ENCODE assay signal across 11 cellular contexts in the genomic region with DNA sequence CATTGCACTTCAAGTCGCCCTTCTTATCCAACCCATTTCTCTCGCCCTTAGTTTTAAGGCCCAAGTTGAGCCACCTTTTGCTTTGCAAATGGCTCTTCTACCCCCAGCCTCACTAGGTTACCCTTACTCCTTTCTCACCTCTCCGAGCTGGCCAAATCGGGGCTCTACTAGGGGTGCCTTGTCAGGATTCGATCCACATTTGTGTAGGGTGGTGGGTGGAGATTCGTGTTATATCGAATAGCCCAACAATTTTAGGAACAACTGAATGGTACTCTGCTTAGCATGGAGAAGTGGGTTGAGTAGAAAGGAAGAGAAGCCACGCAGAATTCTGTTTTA. TPM values are rescaled to one million over a fixed set of nuclear protein-coding genes. Genes with fewer than 3 reads are reported as not detected.
DNase-seq lines count a peak whose midpoint lies in the region; ATAC-seq and TF ChIP-seq lines count a peak whose summit lies in the region.
"Had no signal": no experiment of that assay in that cellular context is flagged by ENCODE, and none has a peak within 500 bp of the region (broad histone marks: within the 10 kb centered on the region; RNA-seq: fewer than 3 reads in every experiment).

No MANE protein-coding gene starts in this region.

- H3K79me1 ChIP-seq in IMR-90 (ENCODE audit: low read depth in 1 of 2, low read length in 2 of 2) (peaks cover 0 to 6% of the 10 kb centered on the region in 2 experiments; a peak in 1 of 4 replicates), mesendoderm (ENCODE audit: low read length) (no peaks in the 10 kb centered on the region)

- H3K4me3 ChIP-seq in IMR-90 (ENCODE audit: insufficient read depth, low read depth, low read length) (peak overlapping the region; percentile 55), mesendoderm (ENCODE audit: low read length) (peak overlapping the region; percentile 53), thyroid gland (replicated peaks in 1 of 3) (peak overlapping the region in 2 of 3 donors; percentile 40 to 56)

- peaks cover 15% of the 10 kb centered on the region for H3K36me3 Mint-ChIP-seq in natural killer cell treated with Interleukin-12 subunit alpha and Interleukin-12 subunit beta and Interleukin-15 and Interleukin-18, amount 100 ng/mL, for 72 hours

- in situ Hi-C loops in IMR-90 (cut with MboI; ENCODE audit: low sequenced_read_pairs): no loop called here

- H3K23ac ChIP-seq in IMR-90 (ENCODE audit: low read depth, low read length) (no peak overlapping the region), mesendoderm (ENCODE audit: low read length) (no peak overlapping the region)

- no peak for TF ChIP-seq CTCF in IMR-90 (conservative IDR thresholded peaks at IDR 0.05; ENCODE audit: low read depth, low read length)
- TF ChIP-seq CTCF in thyroid gland (IDR thresholded peaks at IDR 0.05): no peak

- no peak overlapping the region; the same call in 1 of the 2 replicates for H4K5ac ChIP-seq in IMR-90 (ENCODE audit: low read depth, low read length)
- H4K5ac ChIP-seq in mesendoderm (ENCODE audit: low read length): no peak overlapping the region

- H2BK15ac ChIP-seq in IMR-90 (ENCODE audit: low read depth, low read length) (no peak overlapping the region), mesendoderm (replicated peaks; ENCODE audit: low read depth) (no peak overlapping the region)

- no peak overlapping the region for H4K8ac ChIP-seq in IMR-90 (ENCODE audit: low read depth in 2 of 2, low read length in 2 of 2)
- H4K8ac ChIP-seq in mesendoderm (ENCODE audit: low read depth, low read length): no peak overlapping the region

- no peak overlapping the region for H3K27ac Mint-ChIP-seq in natural killer cell treated with Interleukin-12 subunit alpha and Interleukin-12 subunit beta and Interleukin-15 and Interleukin-18, amount 100 ng/mL, for 72 hours
- H3K27ac Mint-ChIP-seq: dendritic cell treated with granulocyte-macrophage colony-stimulating factor and Interleukin-4, amounts not matched to agents 40 ng/mL and 50 ng/mL, for 4 days had no signal

- no peaks in the 10 kb centered on the region for H3K9me3 Mint-ChIP-seq in natural killer cell treated with Interleukin-12 subunit alpha and Interleukin-12 subunit beta and Interleukin-15 and Interleukin-18, amount 100 ng/mL, for 72 hours
- H3K9me3 Mint-ChIP-seq: dendritic cell treated with granulocyte-macrophage colony-stimulating factor and Interleukin-4, amounts not matched to agents 40 ng/mL and 50 ng/mL, for 4 days had no signal

- peaks cover 28 to 29% of the 10 kb centered on the region in 2 donors for H3K27me3 Mint-ChIP-seq in natural killer cell treated with Interleukin-12 subunit alpha and Interleukin-12 subunit beta and Interleukin-15 and Interleukin-18, amount 100 ng/mL, for 72 hours

- dilution Hi-C loops in IMR-90 (cut with HindIII; ENCODE audit: low sequenced_read_pairs, unreplicated experiment): no loop called here

- H3K9ac ChIP-seq in IMR-90 (ENCODE audit: low read depth, low read length) (no peak overlapping the region), mesendoderm (ENCODE audit: low read length) (peak overlapping the region; percentile 69)

- H2BK5ac ChIP-seq in IMR-90 (ENCODE audit: low read depth, low read length, poor library complexity, severe bottlenecking) (no peak overlapping the region), mesendoderm (ENCODE audit: low read length) (no peak overlapping the region)

- H3K56ac ChIP-seq in IMR-90 (ENCODE audit: extremely low read depth, insufficient read depth, low read length) (no peak overlapping the region), mesendoderm (ENCODE audit: low read length) (peak overlapping the region; percentile 86)

- H3K27me3 ChIP-seq in IMR-90 (ENCODE audit: control insufficient read depth, insufficient read depth, low read length) (peaks cover 22% of the 10 kb centered on the region), mesendoderm (ENCODE audit: insufficient read depth, low read length, poor library complexity) (peaks cover 4% of the 10 kb centered on the region), thyroid gland (no peaks in the 10 kb centered on the region)

- no peak for TF ChIP-seq POLR2A in IMR-90 (IDR thresholded peaks at IDR 0.05; ENCODE audit: low read depth, low read length)
- no peak for TF ChIP-seq POLR2A in thyroid gland (IDR thresholded peaks at IDR 0.05)

- no peaks in the 10 kb centered on the region for H3K9me3 ChIP-seq in IMR-90 (ENCODE audit: control insufficient read depth, insufficient read depth, low read length)
- H3K9me3 ChIP-seq in thyroid gland: no peaks in the 10 kb centered on the region

- no peak overlapping the region for H2AK5ac ChIP-seq in IMR-90 (ENCODE audit: low read depth, low read length)
- no peak overlapping the region for H2AK5ac ChIP-seq in mesendoderm (ENCODE audit: low read length)

- H3K4ac ChIP-seq in IMR-90 (ENCODE audit: low read depth, low read length) (no peak overlapping the region), mesendoderm (ENCODE audit: low read depth, low read length) (no peak overlapping the region)

- peak overlapping the region; percentile 56 for H2AK9ac ChIP-seq in IMR-90 (replicated peaks; ENCODE audit: low read depth, low read length, poor library complexity)

- POLR2A ChIA-PET in IMR-90 (lab: Charles Lee; ENCODE audit: unreplicated experiment): no interaction called here

- 0 out of 2 replicates have a peak overlapping the region, but pooled peaks have one; percentile 7 for H3K14ac ChIP-seq in IMR-90 (replicated peaks; ENCODE audit: low read depth, low read length)

- no peak overlapping the region for H4K91ac ChIP-seq in IMR-90 (ENCODE audit: insufficient read depth, low read depth, low read length)

- ATAC-seq in IMR-90 (ENCODE audit: low read depth): no peak
- no peak for ATAC-seq in natural killer cell treated with Interleukin-12 subunit alpha and Interleukin-12 subunit beta and Interleukin-15 and Interleukin-18, amount 100 ng/mL, for 72 hours

- H3K18ac ChIP-seq in IMR-90 (ENCODE audit: low read depth, low read length) (no peak overlapping the region), mesendoderm (ENCODE audit: low read length) (no peak overlapping the region)

- H3K4me1 Mint-ChIP-seq in natural killer cell treated with Interleukin-12 subunit alpha and Interleukin-12 subunit beta and Interleukin-15 and Interleukin-18, amount 100 ng/mL, for 72 hours (ENCODE audit: low read depth in 2 of 2): no peaks in the 10 kb centered on the region

- H3K4me1 ChIP-seq in IMR-90 (ENCODE audit: control insufficient read depth, insufficient read depth, low read length) (peaks cover 8% of the 10 kb centered on the region; the same call in 1 of the 2 replicates), mesendoderm (ENCODE audit: control insufficient read depth, low read depth, low read length) (no peaks in the 10 kb centered on the region), thyroid gland (peaks cover 5 to 29% of the 10 kb centered on the region in 2 donors)

- H4K20me1 ChIP-seq in IMR-90 (ENCODE audit: insufficient read depth, low read length): peaks cover 7% of the 10 kb centered on the region

- no peaks in the 10 kb centered on the region for H3K36me3 ChIP-seq in IMR-90 (ENCODE audit: control insufficient read depth, insufficient read depth, low read length)
- no peaks in the 10 kb centered on the region for H3K36me3 ChIP-seq in mesendoderm (ENCODE audit: control insufficient read depth, insufficient read depth, low read length)
- no peaks in the 10 kb centered on the region for H3K36me3 ChIP-seq in thyroid gland

- no CpG with 5 or more reads among the region's 8 CpGs for WGBS in IMR-90 (ENCODE audit: extremely low coverage in 2 of 2, insufficient read length in 1 of 2), 2 experiments
- no CpG with 5 or more reads among the region's 8 CpGs for WGBS in mesendoderm (ENCODE audit: extremely low coverage, insufficient coverage, low lambda C conversion rate)
- WGBS in thyroid gland, 2 donors: 35 to 42% methylated on average over 8 of the region's 8 CpGs

- H3K79me2 ChIP-seq in mesendoderm (ENCODE audit: control insufficient read depth, insufficient read depth, low read length): peaks cover 10% of the 10 kb centered on the region

- H3K4me2 ChIP-seq in IMR-90 (ENCODE audit: low read depth, low read length): peak overlapping the region; percentile 80
- peak overlapping the region; percentile 79 for H3K4me2 ChIP-seq in mesendoderm (ENCODE audit: low read length)

- TF ChIP-seq RAD21 in IMR-90 (IDR thresholded peaks at IDR 0.05; ENCODE audit: low read length): no peak

- DNase-seq in IMR-90 (no peak), dedifferentiated amniotic fluid mesenchymal stem cell (ENCODE audit: extremely low spot score) (peak; percentile 37), mesendoderm (no peak), thyroid gland (no peak), D341Med (ENCODE audit: low spot score) (no peak), SHP77 (lab: John Stamatoyannopoulos, UW) (no peak), cerebellar cortex (ENCODE audit: low spot score) (no peak)
- no peak for DNase-seq in natural killer cell treated with Interleukin-12 subunit alpha and Interleukin-12 subunit beta and Interleukin-15 and Interleukin-18, amount 100 ng/mL, for 72 hours (ENCODE audit: low spot score)
- DNase-seq: NCI-H226 had no signal

- no peak overlapping the region for H3K4me3 Mint-ChIP-seq in natural killer cell treated with Interleukin-12 subunit alpha and Interleukin-12 subunit beta and Interleukin-15 and Interleukin-18, amount 100 ng/mL, for 72 hours
- H3K4me3 Mint-ChIP-seq: dendritic cell treated with granulocyte-macrophage colony-stimulating factor and Interleukin-4, amounts not matched to agents 40 ng/mL and 50 ng/mL, for 4 days had no signal

- no peak overlapping the region for H2BK20ac ChIP-seq in IMR-90 (ENCODE audit: low read depth, low read length)

- peak overlapping the region; percentile 83 for H2AFZ ChIP-seq in IMR-90 (replicated peaks; ENCODE audit: low read length, poor library complexity)

- no TSS peak for BruUV-seq in IMR-90 (replicated peaks; lab: Mats Ljungman, UMichigan)

- no peak overlapping the region for H2BK120ac ChIP-seq in IMR-90 (ENCODE audit: low read depth, low read length)
- no peak overlapping the region for H2BK120ac ChIP-seq in mesendoderm (ENCODE audit: low read depth, low read length)

- CTCF ChIA-PET in IMR-90 (lab: Yijun Ruan, JAX): no interaction called here

- intact Hi-C loops in IMR-90 (cut with micrococcal nuclease): loop anchor here (10.0 kb wide), 3 partner anchors 540 to 1250 kb away; no protein-coding TSS in a partner anchor
- intact Hi-C loops in thyroid gland (cut with DNase I): no loop called here

- H3K27ac ChIP-seq in IMR-90 (ENCODE audit: insufficient read depth, low read length): no peak overlapping the region
- H3K27ac ChIP-seq in mesendoderm (ENCODE audit: low read depth, low read length): no peak overlapping the region
- peak overlapping the region in 1 of 3 donors; percentile 57 for H3K27ac ChIP-seq in thyroid gland

- no peaks in the 10 kb centered on the region for H3K9me1 ChIP-seq in IMR-90 (ENCODE audit: insufficient read depth, low read length)

RNA-seq across cellular contexts. Expression of gene SLIT2, which starts 3.5 kb away (rescaled TPM):
- total RNA-seq in IMR-90 (2012; rRNA removed) (13.6 and 18.1 TPM in 2 replicates), thyroid gland (10 to 100 TPM; 13.7 to 23.9 (median 17.1) TPM)
- 13.0 and 14.3 TPM in 2 replicates for polyA plus RNA-seq in IMR-90 (2012; rRNA removed)
- 5.3 and 5.6 TPM in 2 replicates for polyA plus RNA-seq in IMR-90 (2012; cell fraction: cytosol; rRNA removed)
- polyA plus RNA-seq in IMR-90 (2012; cell fraction: nucleus; rRNA removed; ENCODE audit: low replicate concordance): 8.3 and 13.5 TPM in 2 replicates
- 23.4 TPM for polyA plus RNA-seq in mesendoderm (2013, experiment 1 of 2)
- 23.2 TPM for polyA plus RNA-seq in mesendoderm (2013, experiment 2 of 2)
- total RNA-seq in natural killer cell treated with Interleukin-12 subunit alpha and Interleukin-12 subunit beta and Interleukin-15 and Interleukin-18, amount 100 ng/mL, for 72 hours: not detected
- total RNA-seq: T-helper 2 cell treated with Interferon-gamma antibody and Interleukin-4, amounts not matched to agents 100 ng/mL and 5 ng/mL, for 36 hours had no signal

Comparison
In these comparisons a context has a peak if more than half of its experiments do, and no peak if none do; other contexts are left out.
1. RNA of gene SLIT2, which starts 3.5 kb away (total RNA-seq): 13.7 to 23.9 TPM in thyroid gland and 13.6 to 18.1 TPM in IMR-90; not detected in natural killer cell treated with Interleukin-12 subunit alpha and Interleukin-12 subunit beta and Interleukin-15 and Interleukin-18, amount 100 ng/mL, for 72 hours; every median in the first group is over 10 times any median in the second.
2. Peak in every context shown above with its lines, with median percentiles within 50 percentile points of each other: H3K4me3 ChIP-seq.